In the genomic region with DNA sequence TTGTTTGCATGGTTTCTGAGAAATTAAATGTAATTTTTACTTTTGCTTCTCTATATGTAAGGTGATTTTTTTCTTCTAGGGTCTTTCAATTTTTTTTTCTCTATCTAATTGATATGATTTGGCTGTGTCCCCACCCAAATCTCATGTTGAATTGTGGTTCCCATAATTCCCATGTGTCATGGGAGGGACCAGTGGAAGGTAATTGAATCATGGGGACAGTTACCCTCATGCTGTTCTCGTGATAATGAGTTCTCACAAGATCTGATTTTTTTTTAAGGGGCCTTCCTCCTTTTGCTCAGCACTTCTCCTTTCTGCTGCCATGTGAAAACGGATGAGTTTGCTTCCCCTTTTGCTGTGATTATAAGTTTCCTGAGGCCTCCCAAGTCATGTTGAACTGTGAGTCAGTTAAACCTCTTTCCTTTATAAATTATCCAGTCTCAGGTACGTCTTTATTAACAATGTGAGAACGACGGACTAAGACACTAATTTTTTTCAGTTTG, we compare ENCODE assay signal across 16 cellular contexts.
DNase-seq lines count a peak whose midpoint lies in the region; ATAC-seq and TF ChIP-seq lines count a peak whose summit lies in the region.
"Had no signal": no experiment of that assay in that cellular context is flagged by ENCODE, and none has a peak within 500 bp of the region (broad histone marks: within the 10 kb centered on the region; RNA-seq: fewer than 3 reads in every experiment).

No MANE protein-coding gene starts in this region.

- H3K27me3 Mint-ChIP-seq in naive B cell, result no peaks in the 10 kb centered on the region

- peaks cover 8 to 31% (median 10%) of the 10 kb centered on the region in 7 donors for H3K9me3 Mint-ChIP-seq in naive B cell

- peak overlapping the region; percentile 41 to 86 (median 66) for H3K27ac Mint-ChIP-seq in naive B cell
- H3K27ac Mint-ChIP-seq: H9 had no signal

- H3K79me2 ChIP-seq in OCI-LY3 (ENCODE audit: low read length), result no peaks in the 10 kb centered on the region

- H3K27ac ChIP-seq in OCI-LY3 (ENCODE audit: low read length) (peak overlapping the region; percentile 23; the same call in 1 of the 2 replicates), caudate nucleus (ENCODE audit: low read depth, low read length) (no peak overlapping the region), esophagus muscularis mucosa (replicated peaks in 1 of 4) (no peak overlapping the region)
- H3K27ac ChIP-seq: left lung, pancreas had no signal

- intact Hi-C loops in esophagus muscularis mucosa (cut with DNase I), result no loop called here

- no peaks in the 10 kb centered on the region for H4K20me1 ChIP-seq in OCI-LY3 (ENCODE audit: insufficient read depth, low read length)

- H3K4me3 Mint-ChIP-seq in naive B cell, result peak overlapping the region in 1 of 8 donors; percentile 18
- H3K4me3 Mint-ChIP-seq: H9 had no signal

- DNase-seq in naive B cell (peak; percentile 17), caudate nucleus (lab: John Stamatoyannopoulos, UW) (no peak), esophagus muscularis mucosa (ENCODE audit: extremely low spot score) (no peak)
- DNase-seq: activated naive CD4-positive, alpha-beta T cell; anterior cingulate cortex; cerebellar nuclear complex; H9; left lung; NCI-H1105 treated with DMSO at 0.1 percent for 48 hours; pancreas; stimulated activated CD4-positive, alpha-beta T cell treated with anti-CD3 and anti-CD28 coated beads, Interleukin-2, amount 100 ng/mL, for 24 hours had no signal

- H3K27me3 ChIP-seq in OCI-LY3 (ENCODE audit: low read depth, low read length) (no peaks in the 10 kb centered on the region), esophagus muscularis mucosa (no peaks in the 10 kb centered on the region)
- H3K27me3 ChIP-seq: left lung, pancreas had no signal

- 58% methylated on average over 5 of the region's 5 CpGs for WGBS in esophagus muscularis mucosa

- no peak for TF ChIP-seq EP300 in esophagus muscularis mucosa (IDR thresholded peaks at IDR 0.05)

- peaks cover 0 to 8% of the 10 kb centered on the region in 2 donors for H3K36me3 Mint-ChIP-seq in naive B cell

- no peak overlapping the region for H3K9ac ChIP-seq in OCI-LY3 (ENCODE audit: low read length)

- ATAC-seq in GM18511 (IDR thresholded peaks at IDR 0.05; ENCODE audit: unreplicated experiment), result peak; percentile 69
- ATAC-seq in HG03469 (IDR thresholded peaks at IDR 0.05; ENCODE audit: unreplicated experiment), result peak; percentile 59
- ATAC-seq in naive B cell (ENCODE audit: low read depth in 2 of 2), result peak; percentile 78 to 80
- ATAC-seq in GM18867 (IDR thresholded peaks at IDR 0.05; ENCODE audit: unreplicated experiment), result no peak
- ATAC-seq: activated CD4-positive, CD25-positive, alpha-beta regulatory T cell treated with anti-CD3 and anti-CD28 coated beads, Interleukin-2, amount 50 U/mL, for 24 hours; left lung had no signal

- TF ChIP-seq CTCF in OCI-LY3 (IDR thresholded peaks at IDR 0.05; ENCODE audit: low read depth, low read length), result no peak
- no peak for TF ChIP-seq CTCF in esophagus muscularis mucosa (IDR thresholded peaks at IDR 0.05)

- H3K4me3 ChIP-seq in OCI-LY3 (ENCODE audit: low read length) (no peak overlapping the region), esophagus muscularis mucosa (no peak overlapping the region)
- H3K4me3 ChIP-seq: left lung, pancreas had no signal

- no peak overlapping the region for H3K4me2 ChIP-seq in OCI-LY3 (ENCODE audit: low read length)

- H3K9me3 ChIP-seq in OCI-LY3 (ENCODE audit: insufficient read depth, low read length) (peaks cover 7% of the 10 kb centered on the region; the same call in 1 of the 2 replicates), esophagus muscularis mucosa (no peaks in the 10 kb centered on the region)
- H3K9me3 ChIP-seq: pancreas had no signal

- H3K4me1 Mint-ChIP-seq in naive B cell, result peaks cover 13 to 20% (median 13%) of the 10 kb centered on the region in 3 donors
- H3K4me1 Mint-ChIP-seq: H9 had no signal

- H3K36me3 ChIP-seq in OCI-LY3 (replicated peaks; ENCODE audit: low read depth, low read length) (no peaks in the 10 kb centered on the region), esophagus muscularis mucosa (no peaks in the 10 kb centered on the region)
- H3K36me3 ChIP-seq: left lung, pancreas had no signal

- TF ChIP-seq POLR2A in esophagus muscularis mucosa (IDR thresholded peaks at IDR 0.05; ENCODE audit: low read depth), result no peak

- H3K4me1 ChIP-seq in OCI-LY3 (ENCODE audit: low read length) (peaks cover 4% of the 10 kb centered on the region; the same call in 1 of the 2 replicates), esophagus muscularis mucosa (no peaks in the 10 kb centered on the region)
- H3K4me1 ChIP-seq: left lung, pancreas had no signal

- H2AFZ ChIP-seq in OCI-LY3 (ENCODE audit: low read depth, low read length), result no peak overlapping the region
